ENCODE assay signal across 8 cellular contexts in genomic region chr4:42865572-42866189, GRCh38. TPM values are rescaled to one million over a fixed set of nuclear protein-coding genes. Genes with fewer than 3 reads are reported as not detected.
A peak's percentile ranks its signal among the peaks of the same experiment; 100 is the strongest.
DNase-seq lines count a peak whose midpoint lies in the region; ATAC-seq, FAIRE-seq and TF ChIP-seq lines count a peak whose summit lies in the region.

No MANE protein-coding gene starts in this region.

- H2BK120ac ChIP-seq in trophoblast cell (ENCODE audit: insufficient read depth, low read length, poor library complexity), result no peak overlapping the region

- peak; percentile 80 for ATAC-seq in HG03280 (IDR thresholded peaks at IDR 0.05; ENCODE audit: unreplicated experiment)

- no peak overlapping the region for H4K8ac ChIP-seq in trophoblast cell (ENCODE audit: low read depth, low read length)

- H3K4ac ChIP-seq in trophoblast cell (ENCODE audit: low read depth, low read length), result no peak overlapping the region

- peak; percentile 91 for FAIRE-seq in GM12892 (lab: Jason Lieb, UNC)

- no peak overlapping the region for H3K27ac ChIP-seq in trophoblast cell (ENCODE audit: low read depth, low read length)

- no peak overlapping the region for H2AK5ac ChIP-seq in trophoblast cell (ENCODE audit: low read length)

- no peak overlapping the region for H4K12ac ChIP-seq in trophoblast cell (ENCODE audit: low read depth, low read length)

- H3K4me1 ChIP-seq in trophoblast cell (ENCODE audit: control insufficient read depth in 1 of 2, insufficient read depth in 2 of 2, low read length in 2 of 2), result no peaks in the 10 kb centered on the region

- no peaks in the 10 kb centered on the region for H3K36me3 ChIP-seq in trophoblast cell (ENCODE audit: control insufficient read depth in 1 of 2, insufficient read depth in 2 of 2, low read length in 2 of 2)

- no peak overlapping the region for H3K23ac ChIP-seq in trophoblast cell (ENCODE audit: low read length)

- no peak overlapping the region for H2BK12ac ChIP-seq in trophoblast cell (ENCODE audit: low read length)

- H3K4me3 ChIP-seq in trophoblast cell (ENCODE audit: low read depth, low read length), result no peak overlapping the region

- no peak overlapping the region for H4K91ac ChIP-seq in trophoblast cell (ENCODE audit: low read depth, low read length)

- H3K27me3 ChIP-seq in trophoblast cell (ENCODE audit: insufficient read depth, low read length), result no peaks in the 10 kb centered on the region

- DNase-seq in AG20443 (ENCODE audit: low spot score) (peak; percentile 48), GM12892 (ENCODE audit: insufficient read length) (peak; percentile 0), NCI-H774 (lab: John Stamatoyannopoulos, UW) (peak; percentile 52), fibroblast of the conjunctiva (ENCODE audit: low read depth) (peak; percentile 8), trophoblast cell (peak; percentile 41 to 84), HCEC 1CT (no peak)
- peak; percentile 13 for DNase-seq in activated CD8-positive, alpha-beta memory T cell treated with anti-CD3 and anti-CD28 coated beads, Interleukin-2, amount 50 U/mL, for 24 hours (ENCODE audit: extremely low read depth)

- H2AFZ ChIP-seq in trophoblast cell (ENCODE audit: insufficient read depth, low read length, poor library complexity), result no peak overlapping the region

- H3K9me3 ChIP-seq in trophoblast cell (ENCODE audit: insufficient read depth, low read depth, low read length), result no peaks in the 10 kb centered on the region

- no peak for TF ChIP-seq POLR2A in GM12892 (IDR thresholded peaks at IDR 0.05; ENCODE audit: low read depth, low read length)

- no peaks in the 10 kb centered on the region for H3K79me2 ChIP-seq in trophoblast cell (ENCODE audit: control insufficient read depth, insufficient read depth, low read length, poor library complexity)

- no CpG with 5 or more reads among the region's 3 CpGs for WGBS in trophoblast cell (ENCODE audit: extremely low coverage, insufficient coverage, insufficient read length)

- no peak overlapping the region for H3K14ac ChIP-seq in trophoblast cell (ENCODE audit: low read length)

- H3K79me1 ChIP-seq in trophoblast cell (ENCODE audit: low read length), result no peaks in the 10 kb centered on the region

- no peak overlapping the region for H3K9ac ChIP-seq in trophoblast cell (ENCODE audit: low read length)

- H3K4me2 ChIP-seq in trophoblast cell (ENCODE audit: low read length), result no peak overlapping the region

- H2BK5ac ChIP-seq in trophoblast cell (ENCODE audit: low read depth, low read length, poor library complexity), result no peak overlapping the region

- no peak overlapping the region for H3K18ac ChIP-seq in trophoblast cell (ENCODE audit: low read length)

RNA-seq across cellular contexts. Expression of gene GRXCR1, which starts 26.8 kb away (rescaled TPM):
- not detected for polyA plus RNA-seq in GM12892 (2012; ENCODE audit: missing spikeins)
- polyA plus RNA-seq in trophoblast cell (2013), result not detected in 2 replicates
